In the genomic region with DNA sequence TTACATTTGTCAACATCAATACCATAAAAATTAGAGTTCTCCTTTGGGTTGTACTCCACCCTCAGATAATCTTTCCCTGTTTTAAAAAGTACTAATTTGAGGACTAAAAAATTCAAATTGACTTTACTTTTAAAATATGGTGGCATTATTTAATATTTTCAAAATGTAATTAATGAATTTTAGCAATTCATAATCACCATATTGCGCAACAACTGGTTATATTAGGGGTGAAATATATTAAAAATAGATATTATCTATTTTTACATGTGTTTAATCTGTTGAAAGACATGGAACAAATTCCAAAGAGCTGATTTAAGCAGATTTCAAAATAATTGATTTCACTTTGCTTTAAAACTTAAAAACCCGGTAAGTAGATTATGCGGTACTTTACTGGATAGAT, we compare ENCODE assay signal across 22 cellular contexts.
DNase-seq lines count a peak whose midpoint lies in the region; ATAC-seq, FAIRE-seq and TF ChIP-seq lines count a peak whose summit lies in the region.
"Had no signal": no experiment of that assay in that cellular context is flagged by ENCODE, and none has a peak within 500 bp of the region (broad histone marks: within the 10 kb centered on the region; RNA-seq: fewer than 3 reads in every experiment).

No MANE protein-coding gene starts in this region.

- no peak overlapping the region for H3K27ac Mint-ChIP-seq in HFFc6
- H3K27ac Mint-ChIP-seq: CD14-positive monocyte; CD4-positive, alpha-beta T cell; CD8-positive, alpha-beta memory T cell; H9 had no signal

- no peak overlapping the region for H3K9ac ChIP-seq in SK-N-SH
- no peak overlapping the region for H3K9ac ChIP-seq in IMR-90 (ENCODE audit: low read depth, low read length)
- no peak overlapping the region for H3K9ac ChIP-seq in K562 (ENCODE audit: insufficient read depth in 1 of 2, low read depth in 2 of 2, low read length in 2 of 2)
- H3K9ac ChIP-seq: BLaER1 treated with 17β-estradiol and CSF1 and Interleukin-3, amounts not matched to agents 10 nM and 100 nM had no signal

- TF ChIP-seq CTCF in SK-N-SH (IDR thresholded peaks at IDR 0.05) (no peak), IMR-90 (conservative IDR thresholded peaks at IDR 0.05; ENCODE audit: low read depth, low read length) (no peak), K562 (IDR thresholded peaks at IDR 0.05 in 2 of 3, conservative IDR thresholded peaks at IDR 0.05 in 1 of 3; ENCODE audit: insufficient read depth in 2 of 3, low read depth in 1 of 3, low read length in 3 of 3) (no peak), HFFc6 (IDR thresholded peaks at IDR 0.05) (no peak)

- H3F3A ChIP-seq in SK-N-SH (replicated peaks; ENCODE audit: insufficient read depth), result no peaks in the 10 kb centered on the region

- no peaks in the 10 kb centered on the region for H4K20me1 ChIP-seq in SK-N-SH (ENCODE audit: insufficient read depth)
- no peaks in the 10 kb centered on the region for H4K20me1 ChIP-seq in IMR-90 (ENCODE audit: insufficient read depth, low read length)
- H4K20me1 ChIP-seq in K562 (replicated peaks; ENCODE audit: control insufficient read depth, insufficient read depth, low read length), result no peaks in the 10 kb centered on the region
- H4K20me1 ChIP-seq: BLaER1 treated with 17β-estradiol and CSF1 and Interleukin-3, amounts not matched to agents 10 nM and 100 nM had no signal

- H2AFZ ChIP-seq in SK-N-SH (ENCODE audit: low read depth), result no peak overlapping the region
- no peak overlapping the region for H2AFZ ChIP-seq in IMR-90 (replicated peaks; ENCODE audit: low read length, poor library complexity)
- H2AFZ ChIP-seq in K562 (ENCODE audit: low read depth, low read length), result no peak overlapping the region

- H3K27ac ChIP-seq in SK-N-SH (ENCODE audit: low read depth in 2 of 2, low read length in 1 of 2), result no peak overlapping the region
- H3K27ac ChIP-seq in IMR-90 (ENCODE audit: insufficient read depth, low read length), result no peak overlapping the region
- H3K27ac ChIP-seq in K562 (ENCODE audit: extremely low read depth, low read depth, low read length), result no peak overlapping the region
- H3K27ac ChIP-seq: A549; BLaER1 treated with 17β-estradiol and CSF1 and Interleukin-3, amounts not matched to agents 10 nM and 100 nM had no signal

- POLR2A ChIA-PET in SK-N-SH (lab: Yijun Ruan, JAX) (no interaction called here), IMR-90 (lab: Charles Lee; ENCODE audit: unreplicated experiment) (no interaction called here), K562 (lab: Yijun Ruan, JAX) (interaction anchor here (0.6 kb wide), 1 partner anchor 459 kb away, joined by 3 read pairs; no protein-coding TSS in a partner anchor)

- TF ChIP-seq POLR2A in IMR-90 (IDR thresholded peaks at IDR 0.05; ENCODE audit: low read depth, low read length) (no peak), K562 (conservative IDR thresholded peaks at IDR 0.05) (no peak)

- no peak overlapping the region for H2BK120ac ChIP-seq in IMR-90 (ENCODE audit: low read depth, low read length)

- H4K91ac ChIP-seq in IMR-90 (ENCODE audit: insufficient read depth, low read depth, low read length), result no peak overlapping the region

- no peak overlapping the region for H2BK15ac ChIP-seq in IMR-90 (ENCODE audit: low read depth, low read length)

- H3K79me1 ChIP-seq in IMR-90 (ENCODE audit: low read depth in 1 of 2, low read length in 2 of 2), result no peaks in the 10 kb centered on the region

- no peak overlapping the region for H2AK9ac ChIP-seq in IMR-90 (replicated peaks; ENCODE audit: low read depth, low read length, poor library complexity)

- BruUV-seq in IMR-90 (replicated peaks; lab: Mats Ljungman, UMichigan) (no TSS peak), K562 (replicated peaks; lab: Mats Ljungman, UMichigan) (no TSS peak)

- H3K23ac ChIP-seq in IMR-90 (ENCODE audit: low read depth, low read length), result no peak overlapping the region

- 68% methylated on average over 3 of the region's 3 CpGs for WGBS in SK-N-SH (ENCODE audit: low lambda C conversion rate)
- WGBS in IMR-90 (ENCODE audit: extremely low coverage in 2 of 2, insufficient read length in 1 of 2), 2 experiments, result no CpG with 5 or more reads among the region's 3 CpGs
- WGBS in K562 (ENCODE audit: insufficient coverage, low coverage, missing lambda C conversion rate), result 4% methylated on average over 3 of the region's 3 CpGs

- ATAC-seq in SK-N-SH treated with all-trans-retinoic acid at 6 μM for 48 hours, result no peak
- ATAC-seq in IMR-90 (ENCODE audit: low read depth), result no peak
- ATAC-seq in K562, result no peak
- no peak for ATAC-seq in GM19463 (IDR thresholded peaks at IDR 0.05; ENCODE audit: unreplicated experiment)
- ATAC-seq: A549, HCT116 had no signal

- TF ChIP-seq RAD21 in SK-N-SH (IDR thresholded peaks at IDR 0.05; ENCODE audit: low read length), result no peak
- no peak for TF ChIP-seq RAD21 in IMR-90 (IDR thresholded peaks at IDR 0.05; ENCODE audit: low read length)
- no peak for TF ChIP-seq RAD21 in K562 (CRISPR knock-in tag; conservative IDR thresholded peaks at IDR 0.05 in 1 of 2, IDR thresholded peaks at IDR 0.05 in 1 of 2)

- H2BK5ac ChIP-seq in IMR-90 (ENCODE audit: low read depth, low read length, poor library complexity, severe bottlenecking), result no peak overlapping the region

- H3K4ac ChIP-seq in IMR-90 (ENCODE audit: low read depth, low read length), result no peak overlapping the region

- no peak overlapping the region for H4K8ac ChIP-seq in IMR-90 (ENCODE audit: low read depth in 2 of 2, low read length in 2 of 2)

- H3K4me2 ChIP-seq in SK-N-SH, result no peak overlapping the region
- no peak overlapping the region for H3K4me2 ChIP-seq in IMR-90 (ENCODE audit: low read depth, low read length)
- H3K4me2 ChIP-seq in K562 (ENCODE audit: insufficient read depth, low read length), result no peak overlapping the region
- H3K4me2 ChIP-seq: A549; BLaER1 treated with 17β-estradiol and CSF1 and Interleukin-3, amounts not matched to agents 10 nM and 100 nM had no signal

- H3K9me1 ChIP-seq in IMR-90 (ENCODE audit: insufficient read depth, low read length) (no peaks in the 10 kb centered on the region), K562 (ENCODE audit: control insufficient read depth, insufficient read depth, low read length) (no peaks in the 10 kb centered on the region)

- H3K79me2 ChIP-seq in SK-N-SH (ENCODE audit: insufficient read depth) (no peaks in the 10 kb centered on the region), K562 (ENCODE audit: control insufficient read depth, insufficient read depth, low read length) (no peaks in the 10 kb centered on the region)

- H3K56ac ChIP-seq in IMR-90 (ENCODE audit: extremely low read depth, insufficient read depth, low read length), result no peak overlapping the region

- H2AK5ac ChIP-seq in IMR-90 (ENCODE audit: low read depth, low read length), result no peak overlapping the region

- H3K27me3 Mint-ChIP-seq in HFFc6 (ENCODE audit: insufficient read depth), result no peaks in the 10 kb centered on the region; the same call in 1 of the 2 replicates
- H3K27me3 Mint-ChIP-seq: CD4-positive, alpha-beta T cell; CD8-positive, alpha-beta memory T cell had no signal

- in situ Hi-C loops in IMR-90 (cut with MboI; ENCODE audit: low sequenced_read_pairs) (no loop called here), K562 (cut with MboI) (no loop called here)

- peaks cover 24% of the 10 kb centered on the region for H3K9me3 Mint-ChIP-seq in HFFc6

- FAIRE-seq in K562 (lab: Jason Lieb, UNC), result no peak
- FAIRE-seq: A549, GM12891, GM18507 had no signal

- H3K4me1 ChIP-seq in SK-N-SH (ENCODE audit: control insufficient read depth in 1 of 2, insufficient read depth in 2 of 2, low read depth in 1 of 2, low read length in 1 of 2) (peaks cover 0 to 3% of the 10 kb centered on the region in 2 experiments; a peak in 1 of 4 replicates), IMR-90 (ENCODE audit: control insufficient read depth, insufficient read depth, low read length) (no peaks in the 10 kb centered on the region), K562 (replicated peaks in 1 of 2; ENCODE audit: control insufficient read depth in 2 of 2, insufficient read depth in 2 of 2, low read length in 2 of 2) (no peaks in the 10 kb centered on the region)
- H3K4me1 ChIP-seq: A549; BE2C; BLaER1 treated with 17β-estradiol and CSF1 and Interleukin-3, amounts not matched to agents 10 nM and 100 nM had no signal

- CTCF ChIA-PET in SK-N-SH (lab: Yijun Ruan, JAX) (no interaction called here), IMR-90 (lab: Yijun Ruan, JAX) (no interaction called here), K562 (lab: Yijun Ruan, JAX; ENCODE audit: low intra/inter-chr PET ratio) (no interaction called here)

- H3K4me1 Mint-ChIP-seq in HFFc6 (ENCODE audit: low read depth), result no peaks in the 10 kb centered on the region
- H3K4me1 Mint-ChIP-seq: CD14-positive monocyte; CD8-positive, alpha-beta memory T cell; H9 had no signal

- H3K36me3 Mint-ChIP-seq in HFFc6 (ENCODE audit: low read depth), result no peaks in the 10 kb centered on the region
- H3K36me3 Mint-ChIP-seq: CD14-positive monocyte; CD8-positive, alpha-beta memory T cell had no signal

- H3K18ac ChIP-seq in IMR-90 (ENCODE audit: low read depth, low read length), result no peak overlapping the region

- H3K9me3 ChIP-seq in SK-N-SH (no peaks in the 10 kb centered on the region), IMR-90 (ENCODE audit: control insufficient read depth, insufficient read depth, low read length) (no peaks in the 10 kb centered on the region), K562 (replicated peaks; ENCODE audit: control insufficient read depth, insufficient read depth, low read depth, low read length) (no peaks in the 10 kb centered on the region)
- H3K9me3 ChIP-seq: A549, BE2C had no signal

- TF ChIP-seq EP300 in SK-N-SH (IDR thresholded peaks at IDR 0.05; ENCODE audit: borderline replicate concordance in 1 of 2, low read depth in 1 of 2, low read length in 1 of 2) (no peak), K562 (IDR thresholded peaks at IDR 0.05; ENCODE audit: low read length) (no peak)

- H2BK20ac ChIP-seq in IMR-90 (ENCODE audit: low read depth, low read length), result no peak overlapping the region

- DNase-seq in SK-N-SH, result no peak
- DNase-seq in IMR-90, result no peak
- no peak for DNase-seq in K562 (ENCODE audit: extremely low read depth in 1 of 4, low spot score in 3 of 4)
- no peak for DNase-seq in HFFc6
- DNase-seq: 8988T; ACHN; AML-193; BE2C; CD4-positive, alpha-beta T cell; CD8-positive, alpha-beta memory T cell; DMS53; DMS79 treated with DMSO at 0.1 percent for 48 hours; GF-D8; H9 had no signal

- H3K9me2 ChIP-seq in SK-N-SH, result no peaks in the 10 kb centered on the region

- no peak overlapping the region for H4K5ac ChIP-seq in IMR-90 (ENCODE audit: low read depth, low read length)

- H3K14ac ChIP-seq in IMR-90 (replicated peaks; ENCODE audit: low read depth, low read length), result no peak overlapping the region

- H3K36me3 ChIP-seq in SK-N-SH (replicated peaks in 1 of 2; ENCODE audit: control insufficient read depth in 1 of 2, insufficient read depth in 2 of 2, low read length in 1 of 2) (no peaks in the 10 kb centered on the region), IMR-90 (ENCODE audit: control insufficient read depth, insufficient read depth, low read length) (no peaks in the 10 kb centered on the region), K562 (ENCODE audit: control insufficient read depth, insufficient read depth, low read length) (no peaks in the 10 kb centered on the region)
- H3K36me3 ChIP-seq: BE2C; BLaER1 treated with 17β-estradiol and CSF1 and Interleukin-3, amounts not matched to agents 10 nM and 100 nM had no signal

- H3K4me3 ChIP-seq in SK-N-SH (ENCODE audit: low read depth in 2 of 2, low read length in 1 of 2) (no peak overlapping the region), IMR-90 (ENCODE audit: insufficient read depth, low read depth, low read length) (no peak overlapping the region), K562 (no peak overlapping the region)
- H3K4me3 ChIP-seq: A549; BLaER1 treated with 17β-estradiol and CSF1 and Interleukin-3, amounts not matched to agents 10 nM and 100 nM had no signal

- dilution Hi-C loops in IMR-90 (cut with HindIII; ENCODE audit: low sequenced_read_pairs, unreplicated experiment), result no loop called here

- no peaks in the 10 kb centered on the region for H3K27me3 ChIP-seq in SK-N-SH (ENCODE audit: insufficient read depth)
- no peaks in the 10 kb centered on the region for H3K27me3 ChIP-seq in IMR-90 (ENCODE audit: control insufficient read depth, insufficient read depth, low read length)
- H3K27me3 ChIP-seq in K562 (ENCODE audit: control insufficient read depth in 2 of 2, insufficient read depth in 2 of 2, low read length in 2 of 2), result no peaks in the 10 kb centered on the region
- H3K27me3 ChIP-seq: BE2C; BLaER1 treated with 17β-estradiol and CSF1 and Interleukin-3, amounts not matched to agents 10 nM and 100 nM had no signal

- intact Hi-C loops in IMR-90 (cut with micrococcal nuclease) (no loop called here), K562 (cut with micrococcal nuclease) (no loop called here)

- no peak overlapping the region for H3K4me3 Mint-ChIP-seq in HFFc6
- H3K4me3 Mint-ChIP-seq: CD14-positive monocyte; CD4-positive, alpha-beta T cell; CD8-positive, alpha-beta memory T cell; H9 had no signal
